1 cellular context compared by ENCODE assay signal in genomic region chr19:19098703-19099632, GRCh38.
TF ChIP-seq lines count a peak whose summit lies in the region.

No MANE protein-coding gene starts in this region.

TF ChIP-seq in HepG2, 621 proteins besides CTCF, POLR2A, EP300 and RAD21 (continued from another document and continues in another):
- TF ChIP-seq, protein P1, sequence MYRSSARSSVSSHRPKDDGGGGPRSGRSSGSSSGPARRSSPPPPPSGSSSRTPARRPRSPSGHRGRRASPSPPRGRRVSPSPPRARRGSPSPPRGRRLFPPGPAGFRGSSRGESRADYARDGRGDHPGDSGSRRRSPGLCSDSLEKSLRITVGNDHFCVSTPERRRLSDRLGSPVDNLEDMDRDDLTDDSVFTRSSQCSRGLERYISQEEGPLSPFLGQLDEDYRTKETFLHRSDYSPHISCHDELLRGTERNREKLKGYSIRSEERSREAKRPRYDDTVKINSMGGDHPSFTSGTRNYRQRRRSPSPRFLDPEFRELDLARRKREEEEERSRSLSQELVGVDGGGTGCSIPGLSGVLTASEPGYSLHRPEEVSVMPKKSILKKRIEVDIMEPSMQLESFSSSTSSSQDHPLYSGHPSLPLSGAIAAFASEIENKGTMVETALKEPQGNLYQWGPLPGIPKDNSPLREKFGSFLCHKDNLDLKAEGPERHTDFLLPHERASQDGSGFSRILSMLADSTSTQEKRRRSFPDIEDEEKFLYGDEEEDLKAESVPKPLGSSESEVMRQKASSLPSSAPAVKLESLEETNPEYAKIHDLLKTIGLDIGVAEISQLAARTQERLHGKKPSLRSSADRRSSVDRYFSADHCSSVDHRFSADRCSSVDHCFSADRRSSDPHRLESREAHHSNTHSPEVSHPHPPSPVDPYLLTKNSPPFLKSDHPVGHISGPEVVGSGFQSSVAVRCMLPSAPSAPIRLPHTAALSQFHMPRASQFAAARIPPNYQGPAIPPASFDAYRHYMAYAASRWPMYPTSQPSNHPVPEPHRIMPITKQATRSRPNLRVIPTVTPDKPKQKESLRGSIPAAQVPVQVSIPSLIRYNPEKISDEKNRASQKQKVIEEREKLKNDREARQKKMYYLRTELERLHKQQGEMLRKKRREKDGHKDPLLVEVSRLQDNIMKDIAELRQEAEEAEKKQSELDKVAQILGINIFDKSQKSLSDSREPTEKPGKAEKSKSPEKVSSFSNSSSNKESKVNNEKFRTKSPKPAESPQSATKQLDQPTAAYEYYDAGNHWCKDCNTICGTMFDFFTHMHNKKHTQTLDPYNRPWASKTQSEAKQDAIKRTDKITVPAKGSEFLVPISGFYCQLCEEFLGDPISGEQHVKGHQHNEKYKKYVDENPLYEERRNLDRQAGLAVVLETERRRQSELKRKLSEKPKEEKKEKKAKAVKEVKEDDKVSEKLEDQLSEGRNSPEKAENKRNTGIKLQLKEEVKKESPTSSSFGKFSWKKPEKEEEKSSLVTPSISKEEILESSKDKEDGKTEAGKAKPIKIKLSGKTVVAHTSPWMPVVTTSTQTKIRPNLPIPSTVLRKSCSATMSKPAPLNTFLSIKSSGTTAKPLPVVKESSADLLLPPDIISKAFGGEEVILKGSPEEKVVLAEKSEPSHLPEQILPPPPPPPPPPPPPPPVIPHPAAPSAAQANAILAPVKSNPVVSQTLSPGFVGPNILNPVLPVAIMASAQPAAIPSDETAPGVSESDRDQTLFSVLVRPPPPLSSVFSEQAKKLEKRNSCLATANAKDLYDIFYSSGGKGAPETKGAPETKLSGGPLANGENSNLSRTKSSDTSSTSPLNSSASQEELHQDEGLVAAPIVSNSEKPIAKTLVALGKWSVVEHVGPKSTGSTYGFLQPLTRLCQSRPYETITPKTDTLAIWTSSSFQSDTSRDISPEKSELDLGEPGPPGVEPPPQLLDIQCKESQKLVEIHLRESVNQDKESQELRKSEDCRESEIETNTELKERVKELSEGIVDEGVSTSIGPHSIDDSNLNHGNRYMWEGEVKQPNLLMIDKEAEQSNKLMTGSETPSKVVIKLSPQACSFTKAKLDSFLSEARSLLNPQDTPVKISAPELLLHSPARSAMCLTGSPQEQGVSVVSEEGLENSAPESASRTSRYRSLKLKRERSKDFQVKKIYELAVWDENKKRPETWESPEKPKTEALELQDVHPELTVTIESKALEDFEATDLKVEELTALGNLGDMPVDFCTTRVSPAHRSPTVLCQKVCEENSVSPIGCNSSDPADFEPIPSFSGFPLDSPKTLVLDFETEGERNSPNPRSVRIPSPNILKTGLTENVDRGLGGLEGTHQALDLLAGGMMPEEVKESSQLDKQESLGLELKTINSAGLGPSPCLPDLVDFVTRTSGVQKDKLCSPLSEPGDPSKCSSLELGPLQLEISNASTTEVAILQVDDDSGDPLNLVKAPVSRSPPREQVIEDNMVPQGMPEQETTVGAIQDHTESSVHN (CRISPR knock-in tag; IDR thresholded peaks at IDR 0.05) = no peak
- no peak for TF ChIP-seq ZNF782 (CRISPR knock-in tag; IDR thresholded peaks at IDR 0.05; ENCODE audit: borderline replicate concordance)
- TF ChIP-seq TOE1 (CRISPR knock-in tag; IDR thresholded peaks at IDR 0.05) = no peak
- peak; percentile 60 for TF ChIP-seq YY1 (IDR thresholded peaks at IDR 0.05; ENCODE audit: insufficient read depth, insufficient replicate concordance, low read depth, low read length)
- TF ChIP-seq ETV5 (CRISPR knock-in tag; IDR thresholded peaks at IDR 0.05; ENCODE audit: borderline replicate concordance) = no peak
- no peak for TF ChIP-seq ELF4 (CRISPR knock-in tag; IDR thresholded peaks at IDR 0.05; ENCODE audit: borderline replicate concordance)
- TF ChIP-seq, protein P2, sequence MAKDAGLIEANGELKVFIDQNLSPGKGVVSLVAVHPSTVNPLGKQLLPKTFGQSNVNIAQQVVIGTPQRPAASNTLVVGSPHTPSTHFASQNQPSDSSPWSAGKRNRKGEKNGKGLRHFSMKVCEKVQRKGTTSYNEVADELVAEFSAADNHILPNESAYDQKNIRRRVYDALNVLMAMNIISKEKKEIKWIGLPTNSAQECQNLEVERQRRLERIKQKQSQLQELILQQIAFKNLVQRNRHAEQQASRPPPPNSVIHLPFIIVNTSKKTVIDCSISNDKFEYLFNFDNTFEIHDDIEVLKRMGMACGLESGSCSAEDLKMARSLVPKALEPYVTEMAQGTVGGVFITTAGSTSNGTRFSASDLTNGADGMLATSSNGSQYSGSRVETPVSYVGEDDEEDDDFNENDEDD (CRISPR knock-in tag; IDR thresholded peaks at IDR 0.05; ENCODE audit: borderline replicate concordance) = peak; percentile 30; the same call in 1 of the 2 replicates
- no peak for TF ChIP-seq ZFP36L1 (CRISPR knock-in tag; IDR thresholded peaks at IDR 0.05)
- no peak for TF ChIP-seq ZNF33A (CRISPR knock-in tag; IDR thresholded peaks at IDR 0.05; ENCODE audit: borderline replicate concordance)
- TF ChIP-seq ELF1 (CRISPR knock-in tag; IDR thresholded peaks at IDR 0.05) = no peak
- no peak for TF ChIP-seq RBM22 (optimal IDR thresholded peaks at IDR 0.05; ENCODE audit: low read length)
- TF ChIP-seq, protein P3, sequence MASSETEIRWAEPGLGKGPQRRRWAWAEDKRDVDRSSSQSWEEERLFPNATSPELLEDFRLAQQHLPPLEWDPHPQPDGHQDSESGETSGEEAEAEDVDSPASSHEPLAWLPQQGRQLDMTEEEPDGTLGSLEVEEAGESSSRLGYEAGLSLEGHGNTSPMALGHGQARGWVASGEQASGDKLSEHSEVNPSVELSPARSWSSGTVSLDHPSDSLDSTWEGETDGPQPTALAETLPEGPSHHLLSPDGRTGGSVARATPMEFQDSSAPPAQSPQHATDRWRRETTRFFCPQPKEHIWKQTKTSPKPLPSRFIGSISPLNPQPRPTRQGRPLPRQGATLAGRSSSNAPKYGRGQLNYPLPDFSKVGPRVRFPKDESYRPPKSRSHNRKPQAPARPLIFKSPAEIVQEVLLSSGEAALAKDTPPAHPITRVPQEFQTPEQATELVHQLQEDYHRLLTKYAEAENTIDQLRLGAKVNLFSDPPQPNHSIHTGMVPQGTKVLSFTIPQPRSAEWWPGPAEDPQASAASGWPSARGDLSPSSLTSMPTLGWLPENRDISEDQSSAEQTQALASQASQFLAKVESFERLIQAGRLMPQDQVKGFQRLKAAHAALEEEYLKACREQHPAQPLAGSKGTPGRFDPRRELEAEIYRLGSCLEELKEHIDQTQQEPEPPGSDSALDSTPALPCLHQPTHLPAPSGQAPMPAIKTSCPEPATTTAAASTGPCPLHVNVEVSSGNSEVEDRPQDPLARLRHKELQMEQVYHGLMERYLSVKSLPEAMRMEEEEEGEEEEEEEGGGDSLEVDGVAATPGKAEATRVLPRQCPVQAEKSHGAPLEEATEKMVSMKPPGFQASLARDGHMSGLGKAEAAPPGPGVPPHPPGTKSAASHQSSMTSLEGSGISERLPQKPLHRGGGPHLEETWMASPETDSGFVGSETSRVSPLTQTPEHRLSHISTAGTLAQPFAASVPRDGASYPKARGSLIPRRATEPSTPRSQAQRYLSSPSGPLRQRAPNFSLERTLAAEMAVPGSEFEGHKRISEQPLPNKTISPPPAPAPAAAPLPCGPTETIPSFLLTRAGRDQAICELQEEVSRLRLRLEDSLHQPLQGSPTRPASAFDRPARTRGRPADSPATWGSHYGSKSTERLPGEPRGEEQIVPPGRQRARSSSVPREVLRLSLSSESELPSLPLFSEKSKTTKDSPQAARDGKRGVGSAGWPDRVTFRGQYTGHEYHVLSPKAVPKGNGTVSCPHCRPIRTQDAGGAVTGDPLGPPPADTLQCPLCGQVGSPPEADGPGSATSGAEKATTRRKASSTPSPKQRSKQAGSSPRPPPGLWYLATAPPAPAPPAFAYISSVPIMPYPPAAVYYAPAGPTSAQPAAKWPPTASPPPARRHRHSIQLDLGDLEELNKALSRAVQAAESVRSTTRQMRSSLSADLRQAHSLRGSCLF (CRISPR knock-in tag; IDR thresholded peaks at IDR 0.05; ENCODE audit: borderline replicate concordance) = no peak
- peak; percentile 76 for TF ChIP-seq MLX (CRISPR knock-in tag; IDR thresholded peaks at IDR 0.05)
- TF ChIP-seq ZNF550 (CRISPR knock-in tag; IDR thresholded peaks at IDR 0.05; ENCODE audit: borderline replicate concordance) = no peak
- TF ChIP-seq ZNF234 (CRISPR knock-in tag; conservative IDR thresholded peaks at IDR 0.05) = 0 out of 2 replicates have a peak, but pooled peaks have one; percentile 20
- TF ChIP-seq CBFB (CRISPR knock-in tag; IDR thresholded peaks at IDR 0.05) = peak; percentile 60
- TF ChIP-seq PAXIP1 (CRISPR knock-in tag; conservative IDR thresholded peaks at IDR 0.05) = peak; percentile 92
- 0 out of 2 replicates have a peak, but pooled peaks have one; percentile 36 for TF ChIP-seq MAZ (IDR thresholded peaks at IDR 0.05; ENCODE audit: borderline replicate concordance, low read depth, low read length)
- TF ChIP-seq MAZ (CRISPR knock-in tag; IDR thresholded peaks at IDR 0.05; ENCODE audit: low read depth) = no peak; the same call in 1 of the 2 replicates
- no peak for TF ChIP-seq RFXANK (CRISPR knock-in tag; IDR thresholded peaks at IDR 0.05)
- TF ChIP-seq AKAP8 (CRISPR knock-in tag; IDR thresholded peaks at IDR 0.05) = 0 out of 2 replicates have a peak, but pooled peaks have one; percentile 36
- TF ChIP-seq ZNF260 (CRISPR knock-in tag; IDR thresholded peaks at IDR 0.05; ENCODE audit: borderline replicate concordance, low read depth) = no peak
- TF ChIP-seq AFF4 (CRISPR knock-in tag; IDR thresholded peaks at IDR 0.05) = no peak
- peak; percentile 60; the same call in 1 of the 2 replicates for TF ChIP-seq ZNF788 (CRISPR knock-in tag; IDR thresholded peaks at IDR 0.05; ENCODE audit: borderline replicate concordance)
- TF ChIP-seq, protein P4, sequence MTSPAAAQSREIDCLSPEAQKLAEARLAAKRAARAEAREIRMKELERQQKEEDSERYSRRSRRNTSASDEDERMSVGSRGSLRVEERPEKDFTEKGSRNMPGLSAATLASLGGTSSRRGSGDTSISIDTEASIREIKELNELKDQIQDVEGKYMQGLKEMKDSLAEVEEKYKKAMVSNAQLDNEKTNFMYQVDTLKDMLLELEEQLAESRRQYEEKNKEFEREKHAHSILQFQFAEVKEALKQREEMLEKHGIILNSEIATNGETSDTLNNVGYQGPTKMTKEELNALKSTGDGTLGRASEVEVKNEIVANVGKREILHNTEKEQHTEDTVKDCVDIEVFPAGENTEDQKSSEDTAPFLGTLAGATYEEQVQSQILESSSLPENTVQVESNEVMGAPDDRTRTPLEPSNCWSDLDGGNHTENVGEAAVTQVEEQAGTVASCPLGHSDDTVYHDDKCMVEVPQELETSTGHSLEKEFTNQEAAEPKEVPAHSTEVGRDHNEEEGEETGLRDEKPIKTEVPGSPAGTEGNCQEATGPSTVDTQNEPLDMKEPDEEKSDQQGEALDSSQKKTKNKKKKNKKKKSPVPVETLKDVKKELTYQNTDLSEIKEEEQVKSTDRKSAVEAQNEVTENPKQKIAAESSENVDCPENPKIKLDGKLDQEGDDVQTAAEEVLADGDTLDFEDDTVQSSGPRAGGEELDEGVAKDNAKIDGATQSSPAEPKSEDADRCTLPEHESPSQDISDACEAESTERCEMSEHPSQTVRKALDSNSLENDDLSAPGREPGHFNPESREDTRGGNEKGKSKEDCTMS (CRISPR knock-in tag; conservative IDR thresholded peaks at IDR 0.05) = no peak
- TF ChIP-seq SOX6 (IDR thresholded peaks at IDR 0.05) = no peak
- peak; percentile 77 for TF ChIP-seq SOX6 (CRISPR knock-in tag; IDR thresholded peaks at IDR 0.05)
- TF ChIP-seq PRMT3 (CRISPR knock-in tag; IDR thresholded peaks at IDR 0.05; ENCODE audit: borderline replicate concordance, low read depth) = no peak; the same call in 1 of the 2 replicates
- TF ChIP-seq SAP130 (CRISPR knock-in tag; IDR thresholded peaks at IDR 0.05; ENCODE audit: low read depth) = peak; percentile 72
- peak; percentile 40; the same call in 1 of the 2 replicates for TF ChIP-seq KMT2A (CRISPR knock-in tag; IDR thresholded peaks at IDR 0.05)
